Comparison of ENCODE assay signal across 11 cellular contexts in the genomic region with DNA sequence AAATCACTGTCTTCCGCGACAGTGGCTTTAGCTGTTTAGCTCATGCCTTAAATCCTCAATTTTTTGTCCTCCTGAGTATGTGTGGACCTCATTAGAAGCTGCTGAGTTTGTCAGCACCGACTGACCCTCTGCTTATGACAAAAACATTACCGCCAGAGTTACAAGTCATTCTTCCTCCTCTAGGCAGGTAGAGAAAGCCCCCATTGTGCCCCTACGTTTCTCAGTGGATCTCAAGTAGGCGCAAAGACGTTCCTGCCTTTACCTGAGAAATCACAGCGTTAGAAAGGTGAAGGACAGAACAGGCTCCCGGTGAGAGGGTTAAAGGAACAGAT.
"Had no signal": no experiment of that assay in that cellular context is flagged by ENCODE, and none has a peak within 500 bp of the region (broad histone marks: within the 10 kb centered on the region; RNA-seq: fewer than 3 reads in every experiment).

No MANE protein-coding gene starts in this region.

- ATAC-seq: natural killer cell; stimulated activated naive CD8-positive, alpha-beta T cell treated with anti-CD3 and anti-CD28 coated beads, Interleukin-15, amount 100 ng/mL, for 72 hours had no signal

- H3K27ac ChIP-seq: body of pancreas, colonic mucosa, prostate gland, upper lobe of left lung had no signal

- H3K9me3 ChIP-seq: body of pancreas, colonic mucosa, prostate gland, upper lobe of left lung had no signal

- H3K27ac Mint-ChIP-seq: activated CD4-positive, alpha-beta memory T cell treated with anti-CD3 and anti-CD28 coated beads, Interleukin-2, amount 10 ng/mL, durations not matched to agents 7 days and 5 days; activated naive CD4-positive, alpha-beta T cell treated with anti-CD3 and anti-CD28 coated beads, Interleukin-2, amount 50 U/mL, for 72 hours; natural killer cell; stimulated activated naive CD8-positive, alpha-beta T cell treated with anti-CD3 and anti-CD28 coated beads, Interleukin-15, amount 100 ng/mL, for 72 hours had no signal

- H3K4me3 ChIP-seq: body of pancreas, colonic mucosa, prostate gland, upper lobe of left lung had no signal

- H3K36me3 ChIP-seq: colonic mucosa, prostate gland, upper lobe of left lung had no signal

- H3K4me1 ChIP-seq: body of pancreas, colonic mucosa, prostate gland, upper lobe of left lung had no signal

- H3K27me3 ChIP-seq: body of pancreas, colonic mucosa, upper lobe of left lung had no signal

- H3K36me3 Mint-ChIP-seq: activated naive CD4-positive, alpha-beta T cell treated with anti-CD3 and anti-CD28 coated beads, Interleukin-2, amount 50 U/mL, for 72 hours; natural killer cell had no signal

- H3K4me1 Mint-ChIP-seq: activated CD4-positive, alpha-beta memory T cell treated with anti-CD3 and anti-CD28 coated beads, Interleukin-2, amount 10 ng/mL, durations not matched to agents 7 days and 5 days had no signal

- H3K9me3 Mint-ChIP-seq: activated CD4-positive, alpha-beta memory T cell treated with anti-CD3 and anti-CD28 coated beads, Interleukin-2, amount 10 ng/mL, durations not matched to agents 7 days and 5 days; natural killer cell; stimulated activated naive CD8-positive, alpha-beta T cell treated with anti-CD3 and anti-CD28 coated beads, Interleukin-15, amount 100 ng/mL, for 72 hours had no signal

- DNase-seq: activated CD4-positive, alpha-beta memory T cell treated with anti-CD3 and anti-CD28 coated beads, Interleukin-2, amount 10 ng/mL, durations not matched to agents 7 days and 5 days; activated CD8-positive, alpha-beta memory T cell treated with anti-CD3 and anti-CD28 coated beads, Interleukin-2, amount 50 U/mL, for 4 hours; activated effector memory CD4-positive, alpha-beta T cell treated with anti-CD3 and anti-CD28 coated beads, Interleukin-2, amount 50 U/mL, for 16 hours; colonic mucosa; natural killer cell; T-helper 1 cell; upper lobe of left lung had no signal

- H3K4me3 Mint-ChIP-seq: activated CD4-positive, alpha-beta memory T cell treated with anti-CD3 and anti-CD28 coated beads, Interleukin-2, amount 10 ng/mL, durations not matched to agents 7 days and 5 days; natural killer cell; stimulated activated naive CD8-positive, alpha-beta T cell treated with anti-CD3 and anti-CD28 coated beads, Interleukin-15, amount 100 ng/mL, for 72 hours had no signal
